16 cellular contexts compared by ENCODE assay signal in the genomic region with DNA sequence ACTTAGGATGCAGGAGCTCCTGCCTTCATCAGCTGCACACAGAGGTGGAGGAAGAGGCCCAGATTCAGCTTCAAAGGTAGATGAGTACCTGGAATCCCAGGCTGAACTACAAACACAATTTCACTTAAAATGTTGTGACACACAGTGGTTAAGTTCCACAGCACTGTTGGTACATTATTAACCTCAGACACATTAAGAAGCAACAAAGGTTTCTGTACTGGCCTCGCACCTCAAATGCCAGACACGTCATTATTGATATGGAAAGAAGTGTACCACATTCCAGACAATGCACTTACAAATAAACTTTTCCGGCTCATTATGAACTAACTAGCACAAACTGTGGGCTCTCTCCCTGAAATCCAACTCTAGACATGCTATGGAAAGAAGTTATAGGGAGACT. TPM values are rescaled to one million over a fixed set of nuclear protein-coding genes. Genes with fewer than 3 reads are reported as not detected.
A peak's percentile ranks its signal among the peaks of the same experiment; 100 is the strongest.
DNase-seq lines count a peak whose midpoint lies in the region; ATAC-seq and TF ChIP-seq lines count a peak whose summit lies in the region.
"Had no signal": no experiment of that assay in that cellular context is flagged by ENCODE, and none has a peak within 500 bp of the region (broad histone marks: within the 10 kb centered on the region; RNA-seq: fewer than 3 reads in every experiment).

No MANE protein-coding gene starts in this region.

- no peaks in the 10 kb centered on the region for H3K27me3 ChIP-seq in BLaER1
- no peaks in the 10 kb centered on the region for H3K27me3 ChIP-seq in HL-60 (ENCODE audit: insufficient read depth, poor library complexity, severe bottlenecking)
- no peaks in the 10 kb centered on the region for H3K27me3 ChIP-seq in body of pancreas

- TF ChIP-seq POLR2A in body of pancreas (IDR thresholded peaks at IDR 0.05): no peak

- H3K4me3 ChIP-seq in BLaER1: no peak overlapping the region
- H3K4me3 ChIP-seq in HL-60 (replicated peaks; ENCODE audit: insufficient read depth, low read length): no peak overlapping the region
- no peak overlapping the region for H3K4me3 ChIP-seq in body of pancreas
- H3K4me3 ChIP-seq: A549 had no signal

- ATAC-seq in body of pancreas (peak; percentile 35), HG03280 (IDR thresholded peaks at IDR 0.05; ENCODE audit: unreplicated experiment) (no peak)
- ATAC-seq: A549 had no signal

- TF ChIP-seq CTCF in HL-60 (IDR thresholded peaks at IDR 0.05; ENCODE audit: insufficient read depth, low read length): no peak
- TF ChIP-seq CTCF in body of pancreas (IDR thresholded peaks at IDR 0.05): no peak

- no peaks in the 10 kb centered on the region for H3K36me3 ChIP-seq in BLaER1
- H3K36me3 ChIP-seq in body of pancreas (replicated peaks in 1 of 2; ENCODE audit: insufficient read depth in 1 of 2, low read depth in 2 of 2): no peaks in the 10 kb centered on the region

- WGBS in body of pancreas, 2 donors: 54 to 78% methylated on average over 3 of the region's 3 CpGs

- peak in 1 of 2 experiments; percentile 22 for DNase-seq in HL-60 (ENCODE audit: low read depth in 1 of 2, low spot score in 1 of 2)
- DNase-seq in body of pancreas: no peak
- peak; percentile 83 for DNase-seq in kidney tubule cell (ENCODE audit: low spot score)
- DNase-seq in DMS153 treated with DMSO at 0.1 percent for 48 hours (lab: John Stamatoyannopoulos, UW; ENCODE audit: unreplicated experiment): no peak
- DNase-seq in C1 segment of cervical spinal cord (lab: John Stamatoyannopoulos, UW): no peak
- DNase-seq: CD4-positive, alpha-beta memory T cell; DMS79 treated with DMSO at 0.1 percent for 48 hours; KBM-7; NCI-H1048; NCI-H1436 treated with DMSO at 0.1 percent for 48 hours; NCI-H2029 treated with DMSO at 0.1 percent for 48 hours; NCI-H510A treated with DMSO at 0.1 percent for 48 hours; RPMI8226 had no signal

- no peak overlapping the region for H3K9ac ChIP-seq in BLaER1

- H3K4me2 ChIP-seq in BLaER1: peak overlapping the region; percentile 85
- H3K4me2 ChIP-seq: A549 had no signal

- H4K20me1 ChIP-seq in BLaER1: no peaks in the 10 kb centered on the region

- peak overlapping the region; percentile 56 for H3K27ac ChIP-seq in BLaER1
- peak overlapping the region; percentile 66 for H3K27ac ChIP-seq in HL-60 (replicated peaks)
- H3K27ac ChIP-seq in body of pancreas: peak overlapping the region in 1 of 4 donors; percentile 17
- H3K27ac ChIP-seq: A549 had no signal

- H3K9me3 ChIP-seq in BLaER1: 0 out of 2 replicates have a peak, but pooled peaks cover 7% of the 10 kb centered on the region
- H3K9me3 ChIP-seq in body of pancreas: no peaks in the 10 kb centered on the region
- H3K9me3 ChIP-seq: A549 had no signal

- H3K4me1 ChIP-seq in BLaER1 (peaks cover 100% of the 10 kb centered on the region), body of pancreas (peaks cover 2% of the 10 kb centered on the region)

- intact Hi-C loops in body of pancreas (cut with DNase I): no loop called here

RNA-seq across cellular contexts. Expression of gene PRDM10, which starts 34.6 kb away (rescaled TPM):
- total RNA-seq in body of pancreas: 10 to 100 TPM in 1 of 2 donors, 1 to 10 TPM in 1; 4.7 to 14.5 TPM
